ENCODE assay signal across 8 cellular contexts in genomic region chr1:115641762-115642167, GRCh38. TPM values are rescaled to one million over a fixed set of nuclear protein-coding genes. Genes with fewer than 3 reads are reported as not detected.
DNase-seq lines count a peak whose midpoint lies in the region; ATAC-seq and TF ChIP-seq lines count a peak whose summit lies in the region.

Gene VANGL1 (plus strand): TSS chr1:115641970. CDS start chr1:115651414, 9,444 bp downstream.

- no peak for TF ChIP-seq POLR2A in esophagus muscularis mucosa (IDR thresholded peaks at IDR 0.05; ENCODE audit: low read depth)

- DNase-seq in CD4-positive, alpha-beta T cell = peak in 4 of 10 experiments; percentile 19 to 43 (median 22)
- DNase-seq in NCI-H2227 (lab: John Stamatoyannopoulos, UW; ENCODE audit: unreplicated experiment) (peak; percentile 83), esophagus muscularis mucosa (ENCODE audit: extremely low spot score) (peak; percentile 90)
- peak; percentile 70 for DNase-seq in activated CD8-positive, alpha-beta memory T cell treated with anti-CD3 and anti-CD28 coated beads for 24 hours
- DNase-seq in naive thymus-derived CD4-positive, alpha-beta T cell = peak in 3 of 9 donors; percentile 27 to 64 (median 31)

- H3K4me3 ChIP-seq in esophagus muscularis mucosa = peak within 1 kb of the TSS; percentile 86 to 94 (median 94)
- H3K4me3 ChIP-seq in naive thymus-derived CD4-positive, alpha-beta T cell (ENCODE audit: low read length) = peak within 1 kb of the TSS; percentile 47
- peak within 1 kb of the TSS; percentile 90 for H3K4me3 ChIP-seq in urinary bladder (ENCODE audit: low read depth, low read length)

- H3K36me3 ChIP-seq in esophagus muscularis mucosa (no peaks in the 10 kb centered on the region), urinary bladder (ENCODE audit: insufficient read depth) (no peaks in the 10 kb centered on the region)
- H3K36me3 ChIP-seq in naive thymus-derived CD4-positive, alpha-beta T cell (ENCODE audit: control insufficient read depth in 2 of 3, insufficient read depth in 3 of 3, low read length in 3 of 3) = no peaks in the 10 kb centered on the region

- TF ChIP-seq EP300 in esophagus muscularis mucosa (IDR thresholded peaks at IDR 0.05) = no peak

- intact Hi-C loops in CD4-positive, alpha-beta T cell (cut with DNase I, micrococcal nuclease) = no loop called here
- intact Hi-C loops in esophagus muscularis mucosa (cut with DNase I) = no loop called here
- intact Hi-C loops in naive thymus-derived CD4-positive, alpha-beta T cell (cut with micrococcal nuclease) = loop anchor here in 1 of 2 donors (5.0 to 10.0 kb wide), 2 partner anchors 863 to 884 kb away; partner anchors contain the start of gene CSDE1

- CTCF ChIA-PET in CD4-positive, alpha-beta T cell (lab: Charles Lee) = no interaction called here
- CTCF ChIA-PET in naive thymus-derived CD4-positive, alpha-beta T cell (lab: Charles Lee) = no interaction called here

- no peaks in the 10 kb centered on the region for H3K9me3 ChIP-seq in CD4-positive, alpha-beta T cell (ENCODE audit: control insufficient read depth, low read length)
- peaks cover 0 to 23% (median 15%) of the 10 kb centered on the region in 4 donors for H3K9me3 ChIP-seq in esophagus muscularis mucosa
- peaks cover 0 to 11% (median 0%) of the 10 kb centered on the region in 3 experiments for H3K9me3 ChIP-seq in naive thymus-derived CD4-positive, alpha-beta T cell (ENCODE audit: control insufficient read depth in 2 of 3, low read length in 3 of 3)

- H3K4me3 Mint-ChIP-seq in CD4-positive, alpha-beta T cell = peak within 1 kb of the TSS; percentile 91
- H3K4me3 Mint-ChIP-seq in naive thymus-derived CD4-positive, alpha-beta T cell = peak within 1 kb of the TSS; percentile 71 to 88 (median 82)

- peaks cover 18% of the 10 kb centered on the region for H3K36me3 Mint-ChIP-seq in CD4-positive, alpha-beta T cell (ENCODE audit: low read depth)
- H3K36me3 Mint-ChIP-seq in naive thymus-derived CD4-positive, alpha-beta T cell = peaks cover 0 to 14% (median 10%) of the 10 kb centered on the region in 5 donors

- no peak for TF ChIP-seq CTCF in CD4-positive, alpha-beta T cell (IDR thresholded peaks at IDR 0.05)
- TF ChIP-seq CTCF in esophagus muscularis mucosa (IDR thresholded peaks at IDR 0.05) = no peak

- H3K4me1 ChIP-seq in esophagus muscularis mucosa = peaks cover 15 to 40% (median 31%) of the 10 kb centered on the region in 4 donors
- peaks cover 0 to 7% of the 10 kb centered on the region in 2 donors for H3K4me1 ChIP-seq in naive thymus-derived CD4-positive, alpha-beta T cell (ENCODE audit: control insufficient read depth in 2 of 2, insufficient read depth in 2 of 2, low read length in 2 of 2)
- H3K4me1 ChIP-seq in urinary bladder (ENCODE audit: insufficient read depth) = no peaks in the 10 kb centered on the region

- peak; percentile 67 for ATAC-seq in CD4-positive, alpha-beta T cell (ENCODE audit: poor library complexity)
- ATAC-seq in GM18909 (IDR thresholded peaks at IDR 0.05; ENCODE audit: poor library complexity, unreplicated experiment) (peak; percentile 69), HG03066 (IDR thresholded peaks at IDR 0.05; ENCODE audit: low read depth, unreplicated experiment) (peak; percentile 56)
- peak; percentile 72 for ATAC-seq in naive thymus-derived CD4-positive, alpha-beta T cell

- H3K27me3 ChIP-seq in CD4-positive, alpha-beta T cell (ENCODE audit: control insufficient read depth, insufficient read depth, low read length) = peaks cover 13% of the 10 kb centered on the region
- H3K27me3 ChIP-seq in esophagus muscularis mucosa = no peaks in the 10 kb centered on the region
- H3K27me3 ChIP-seq in naive thymus-derived CD4-positive, alpha-beta T cell (ENCODE audit: control insufficient read depth in 2 of 2, insufficient read depth in 2 of 2, low read length in 2 of 2) = peaks cover 0 to 4% of the 10 kb centered on the region in 2 donors

- no peak within 1 kb of the TSS for H3K27ac Mint-ChIP-seq in CD4-positive, alpha-beta T cell
- peak within 1 kb of the TSS in 4 of 9 donors; percentile 16 to 72 (median 50) for H3K27ac Mint-ChIP-seq in naive thymus-derived CD4-positive, alpha-beta T cell

- peaks cover 15% of the 10 kb centered on the region for H3K9me3 Mint-ChIP-seq in CD4-positive, alpha-beta T cell
- H3K9me3 Mint-ChIP-seq in naive thymus-derived CD4-positive, alpha-beta T cell = peaks cover 12 to 53% (median 26%) of the 10 kb centered on the region in 11 donors

- 4% methylated on average over 4 of the region's 61 CpGs for WGBS in esophagus muscularis mucosa
- WGBS in urinary bladder = 1% methylated on average over 61 of the region's 61 CpGs

- H3K27me3 Mint-ChIP-seq in CD4-positive, alpha-beta T cell = peaks cover 29% of the 10 kb centered on the region
- peaks cover 20 to 49% (median 38%) of the 10 kb centered on the region in 5 donors for H3K27me3 Mint-ChIP-seq in naive thymus-derived CD4-positive, alpha-beta T cell

- POLR2A ChIA-PET in CD4-positive, alpha-beta T cell (lab: Charles Lee) = interaction anchor here (0.7 kb wide), 1 partner anchor 14 kb away, joined by 3 read pairs; no protein-coding TSS in a partner anchor
- POLR2A ChIA-PET in naive thymus-derived CD4-positive, alpha-beta T cell (lab: Charles Lee) = no interaction called here

- H3K4me1 Mint-ChIP-seq in CD4-positive, alpha-beta T cell (ENCODE audit: low read depth) = peaks cover 14% of the 10 kb centered on the region
- H3K4me1 Mint-ChIP-seq in naive thymus-derived CD4-positive, alpha-beta T cell = peaks cover 10 to 18% (median 14%) of the 10 kb centered on the region in 7 donors

- H3K27ac ChIP-seq in CD4-positive, alpha-beta T cell (ENCODE audit: low read depth, low read length) = no peak within 1 kb of the TSS
- H3K27ac ChIP-seq in esophagus muscularis mucosa (replicated peaks in 1 of 4) (peak within 1 kb of the TSS; percentile 81 to 89 (median 83)), urinary bladder (ENCODE audit: low read depth) (peak within 1 kb of the TSS; percentile 24)
- no peak within 1 kb of the TSS for H3K27ac ChIP-seq in naive thymus-derived CD4-positive, alpha-beta T cell (ENCODE audit: low read depth, low read length)

RNA-seq across cellular contexts. Expression of gene VANGL1, which starts in this region (rescaled TPM):
- total RNA-seq in CD4-positive, alpha-beta T cell = 1 to 10 TPM; 1.1 to 1.8 TPM
- total RNA-seq in esophagus muscularis mucosa (10 to 100 TPM in 1 of 4 donors, 1 to 10 TPM in 3; 6.3 to 11.7 (median 8.1) TPM), urinary bladder (15.3 TPM)
- 10 to 100 TPM in 1 of 5 experiments, 1 to 10 TPM in 2, under 1 TPM in 2; 0.54 to 13.3 (median 1.0) TPM for total RNA-seq in naive thymus-derived CD4-positive, alpha-beta T cell
- polyA plus RNA-seq in naive thymus-derived CD4-positive, alpha-beta T cell = 1 to 10 TPM; 1.5 to 2.1 TPM
- 8.4 TPM for polyA plus RNA-seq in urinary bladder

Comparison
In these comparisons a context has a peak if more than half of its experiments do, and no peak if none do; other contexts are left out.
1. H3K27ac ChIP-seq: peak in esophagus muscularis mucosa (4 of 4) and urinary bladder (single experiment); none in CD4-positive, alpha-beta T cell (single experiment) and naive thymus-derived CD4-positive, alpha-beta T cell (single experiment).
2. Peak in every context shown above with its lines, with median percentiles within 50 percentile points of each other: ATAC-seq and H3K4me3 ChIP-seq.